ENCODE assay signal across 8 cellular contexts in the genomic region with DNA sequence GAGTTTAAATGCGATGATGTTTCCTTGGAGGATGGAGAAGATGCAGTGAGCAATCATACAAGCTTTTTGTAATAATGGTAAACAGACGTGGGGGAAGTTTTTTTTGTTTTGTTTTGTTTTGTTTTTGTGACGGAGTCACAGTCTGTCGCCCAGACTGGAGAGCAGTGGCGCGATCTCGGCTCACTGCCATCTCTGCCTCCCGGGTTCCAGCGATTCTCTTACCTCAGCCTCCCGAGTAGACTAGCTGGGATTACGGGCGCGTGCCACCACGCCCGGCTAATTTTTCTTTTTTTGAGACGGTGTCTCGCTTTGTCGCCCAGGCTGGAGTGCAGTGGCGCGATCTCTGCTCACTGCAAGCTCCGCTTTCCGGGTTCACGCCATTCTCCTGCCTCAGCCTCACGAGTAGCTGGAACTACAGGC. TPM values are rescaled to one million over a fixed set of nuclear protein-coding genes. Genes with fewer than 3 reads are reported as not detected.
DNase-seq lines count a peak whose midpoint lies in the region; ATAC-seq, FAIRE-seq and TF ChIP-seq lines count a peak whose summit lies in the region.
"Not testable (repeated sequence)": the region's sequence is repeated elsewhere in the genome, so short reads cannot be mapped to it uniquely, and the experiment has no call there.

No MANE protein-coding gene starts in this region.

- H3K9me3 Mint-ChIP-seq in effector memory CD8-positive, alpha-beta T cell, result not testable (repeated sequence)

- not testable (repeated sequence) for TF ChIP-seq EP300 in tibial nerve (IDR thresholded peaks at IDR 0.05)

- H2AFZ ChIP-seq in parathyroid adenoma, result peak overlapping the region; percentile 99

- H3K9ac ChIP-seq in ES-I3 (ENCODE audit: low read depth, low read length) (peak overlapping the region; percentile 100), HUES6 (ENCODE audit: low read length) (peak overlapping the region; percentile 97), kidney (ENCODE audit: low read length in 2 of 2) (peak overlapping the region; percentile 85 to 96), parathyroid adenoma (peak overlapping the region; percentile 87)

- ATAC-seq in effector memory CD8-positive, alpha-beta T cell (replicated peaks), result peak; percentile 28

- peaks cover 25% of the 10 kb centered on the region for H3K36me3 ChIP-seq in ES-I3 (ENCODE audit: insufficient read depth, low read length)
- peaks cover 42% of the 10 kb centered on the region for H3K36me3 ChIP-seq in HUES6 (ENCODE audit: control insufficient read depth, insufficient read depth, low read length)
- H3K36me3 ChIP-seq in kidney (ENCODE audit: control insufficient read depth in 1 of 2, insufficient read depth in 2 of 2, low read length in 2 of 2), result peaks cover 4 to 16% of the 10 kb centered on the region in 2 donors
- H3K36me3 ChIP-seq in parathyroid adenoma (ENCODE audit: control insufficient read depth, insufficient read depth, low read length), result not testable (repeated sequence)
- peaks cover 0 to 32% (median 3%) of the 10 kb centered on the region in 3 donors for H3K36me3 ChIP-seq in tibial nerve

- H3K9me3 ChIP-seq in ES-I3 (ENCODE audit: control insufficient read depth, insufficient read depth, low read length); HUES6 (ENCODE audit: control insufficient read depth, insufficient read depth, low read depth, low read length); kidney (ENCODE audit: control insufficient read depth in 1 of 2, low read length in 2 of 2); parathyroid adenoma (ENCODE audit: control insufficient read depth, low read length); tibial nerve: not testable (repeated sequence)

- H3K27me3 ChIP-seq in HUES6 (ENCODE audit: control insufficient read depth, insufficient read depth, low read length); parathyroid adenoma (ENCODE audit: control insufficient read depth, insufficient read depth, low read length); tibial nerve: not testable (repeated sequence)

- intact Hi-C loops in kidney (cut with DNase I), result not testable (repeated sequence)

- TF ChIP-seq CTCF in kidney (IDR thresholded peaks at IDR 0.05; ENCODE audit: borderline replicate concordance, extremely low read depth, insufficient read depth); parathyroid adenoma (IDR thresholded peaks at IDR 0.05); tibial nerve (IDR thresholded peaks at IDR 0.05): not testable (repeated sequence)

- peaks cover 60 to 66% of the 10 kb centered on the region in 2 donors for H3K4me1 Mint-ChIP-seq in effector memory CD8-positive, alpha-beta T cell (ENCODE audit: low read depth in 2 of 2)

- H3K27me3 Mint-ChIP-seq in effector memory CD8-positive, alpha-beta T cell, result not testable (repeated sequence)

- peak overlapping the region; percentile 99 to 100 for H3K27ac Mint-ChIP-seq in effector memory CD8-positive, alpha-beta T cell

- not testable (repeated sequence) for TF ChIP-seq POLR2A in tibial nerve (IDR thresholded peaks at IDR 0.05)

- FAIRE-seq in kidney (lab: Jason Lieb, UNC), result not testable (repeated sequence)

- H3K4me1 ChIP-seq in ES-I3 (ENCODE audit: insufficient read depth, low read length), result peaks cover 14% of the 10 kb centered on the region; the same call in 1 of the 2 replicates
- H3K4me1 ChIP-seq in HUES6 (ENCODE audit: control insufficient read depth, insufficient read depth, low read length), result peaks cover 12% of the 10 kb centered on the region
- not testable (repeated sequence) for H3K4me1 ChIP-seq in kidney (ENCODE audit: control insufficient read depth in 1 of 2, insufficient read depth in 1 of 2, low read depth in 1 of 2, low read length in 2 of 2); parathyroid adenoma
- peaks cover 0 to 68% (median 25%) of the 10 kb centered on the region in 4 donors for H3K4me1 ChIP-seq in tibial nerve

- DNase-seq in T follicular helper cell (ENCODE audit: low read depth) (peak; percentile 21), activated gamma-delta T cell treated with Interleukin-2 at 50 U/mL for 16 hours (peak; percentile 9), tibial nerve (ENCODE audit: low spot score in 2 of 2) (peak in 1 of 2 donors; percentile 14)
- DNase-seq in effector memory CD8-positive, alpha-beta T cell, result peak; percentile 25 to 57 (median 42)
- DNase-seq in kidney, result not testable (repeated sequence)

- H3K4me2 ChIP-seq in parathyroid adenoma (ENCODE audit: low read length), result peak overlapping the region; percentile 97

- H3K27ac ChIP-seq in HUES6 (ENCODE audit: low read depth, low read length) (peak overlapping the region; percentile 97), kidney (ENCODE audit: low read depth in 2 of 2, low read length in 2 of 2) (peak overlapping the region; percentile 83 to 91), parathyroid adenoma (peak overlapping the region; percentile 88), tibial nerve (peak overlapping the region; percentile 60 to 94 (median 86))

- H3K4me3 Mint-ChIP-seq in effector memory CD8-positive, alpha-beta T cell, result peak overlapping the region; percentile 95 to 99

- H3K4me3 ChIP-seq in HUES6 (ENCODE audit: low read depth, low read length), result peak overlapping the region; percentile 87
- H3K4me3 ChIP-seq in kidney (ENCODE audit: low read length in 2 of 2), result peak overlapping the region; percentile 95 to 99
- H3K4me3 ChIP-seq in parathyroid adenoma (ENCODE audit: low read depth, low read length), result peak overlapping the region; percentile 75
- peak overlapping the region; percentile 69 to 83 (median 74) for H3K4me3 ChIP-seq in tibial nerve

- H3K36me3 Mint-ChIP-seq in effector memory CD8-positive, alpha-beta T cell (ENCODE audit: insufficient read depth), result peaks cover 83% of the 10 kb centered on the region

- WGBS in tibial nerve, 2 donors, result 0% methylated on average over 24 of the region's 24 CpGs

- H3K79me2 ChIP-seq in parathyroid adenoma, result peaks cover 45% of the 10 kb centered on the region

RNA-seq across cellular contexts. Expression of a gene that starts 0.8 kb away (rescaled TPM):
- total RNA-seq in kidney, result 246 TPM
- polyA plus RNA-seq in kidney (ENCODE audit: insufficient read depth, low read depth, low replicate concordance), result 92.9 TPM
- 100 to 1,000 TPM; 103 to 132 (median 119) TPM for total RNA-seq in tibial nerve

RNA-seq across cellular contexts. Expression of a gene that starts 1.1 kb away (rescaled TPM):
- 69.7 TPM for total RNA-seq in kidney
- 42.9 TPM for polyA plus RNA-seq in kidney (ENCODE audit: insufficient read depth, low read depth, low replicate concordance)
- total RNA-seq in tibial nerve, result 100 to 1,000 TPM in 1 of 4 donors, 10 to 100 TPM in 3; 41.1 to 109 (median 47.1) TPM
